ENCODE assay signal across 12 cellular contexts in genomic region chr13:49409008-49409407, GRCh38.
"Had no signal": no experiment of that assay in that cellular context is flagged by ENCODE, and none has a peak within 500 bp of the region (broad histone marks: within the 10 kb centered on the region; RNA-seq: fewer than 3 reads in every experiment).

No MANE protein-coding gene starts in this region.

- H3K27ac ChIP-seq: left ventricle myocardium inferior, psoas muscle, right lobe of liver had no signal

- DNase-seq: activated naive CD4-positive, alpha-beta T cell; activated naive CD8-positive, alpha-beta T cell treated with anti-CD3 and anti-CD28 coated beads, Interleukin-2, amount 10 ng/mL, durations not matched to agents 7 days and 5 days; hippocampal formation; kidney; left ventricle myocardium inferior; psoas muscle; right lobe of liver; stomach had no signal

- H3K27ac Mint-ChIP-seq: activated naive CD8-positive, alpha-beta T cell treated with anti-CD3 and anti-CD28 coated beads, Interleukin-2, amount 10 ng/mL, durations not matched to agents 7 days and 5 days; activated T-helper 1 cell treated with anti-CD3 and anti-CD28 coated beads, Interleukin-12 subunit alpha, Interleukin-12 subunit beta, Interleukin-2, Interleukin-4 antibody, amounts not matched to agents 30 ng/mL and 10 ng/mL and 1 ng/mL, durations not matched to agents 14 hours and 24 hours and 36 hours; memory B cell; natural killer cell treated with Interleukin-12 subunit alpha and Interleukin-12 subunit beta and Interleukin-15 and Interleukin-18, amount 100 ng/mL, for 72 hours; T-helper 2 cell treated with Interferon-gamma antibody and Interleukin-4, amounts not matched to agents 5 μg/mL and 100 μg/mL, for 36 hours had no signal

- H3K4me3 Mint-ChIP-seq: activated naive CD8-positive, alpha-beta T cell treated with anti-CD3 and anti-CD28 coated beads, Interleukin-2, amount 10 ng/mL, durations not matched to agents 7 days and 5 days; activated T-helper 1 cell treated with anti-CD3 and anti-CD28 coated beads, Interleukin-12 subunit alpha, Interleukin-12 subunit beta, Interleukin-2, Interleukin-4 antibody, amounts not matched to agents 30 ng/mL and 10 ng/mL and 1 ng/mL, durations not matched to agents 14 hours and 24 hours and 36 hours; memory B cell; natural killer cell treated with Interleukin-12 subunit alpha and Interleukin-12 subunit beta and Interleukin-15 and Interleukin-18, amount 100 ng/mL, for 72 hours; T-helper 2 cell treated with Interferon-gamma antibody and Interleukin-4, amounts not matched to agents 5 μg/mL and 100 μg/mL, for 36 hours had no signal

- ATAC-seq: natural killer cell treated with Interleukin-12 subunit alpha and Interleukin-12 subunit beta and Interleukin-15 and Interleukin-18, amount 100 ng/mL, for 72 hours; psoas muscle; right lobe of liver had no signal

- H3K27me3 ChIP-seq: right lobe of liver, stomach had no signal

- H3K4me1 ChIP-seq: psoas muscle, right lobe of liver had no signal

- H3K4me3 ChIP-seq: left ventricle myocardium inferior, psoas muscle, right lobe of liver, stomach had no signal

- FAIRE-seq: kidney had no signal

- H3K36me3 ChIP-seq: right lobe of liver, stomach had no signal

- H3K4me1 Mint-ChIP-seq: activated naive CD8-positive, alpha-beta T cell treated with anti-CD3 and anti-CD28 coated beads, Interleukin-2, amount 10 ng/mL, durations not matched to agents 7 days and 5 days; memory B cell had no signal

- H3K27me3 Mint-ChIP-seq: natural killer cell treated with Interleukin-12 subunit alpha and Interleukin-12 subunit beta and Interleukin-15 and Interleukin-18, amount 100 ng/mL, for 72 hours had no signal

- H3K9me3 ChIP-seq: right lobe of liver had no signal
